27 cellular contexts compared by ENCODE assay signal in the genomic region with DNA sequence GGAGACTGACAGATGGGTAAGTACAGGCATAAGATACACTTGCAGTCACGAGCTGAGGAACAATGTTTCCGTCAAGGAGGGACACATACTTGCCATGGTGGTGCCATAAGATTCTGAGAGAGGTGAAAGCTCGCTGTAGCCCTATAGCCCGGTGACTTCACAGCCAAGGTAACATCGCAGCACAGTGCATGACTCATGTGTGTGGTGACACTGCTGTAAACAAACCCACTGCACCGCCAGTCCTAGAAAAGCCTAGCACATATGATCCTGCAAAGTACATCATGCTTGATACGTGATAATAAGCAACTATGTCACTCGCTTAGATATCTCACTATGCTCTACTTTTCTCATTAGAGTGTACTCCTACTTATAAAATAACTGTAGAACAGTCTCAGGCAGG.
"Had no signal": no experiment of that assay in that cellular context is flagged by ENCODE, and none has a peak within 500 bp of the region (broad histone marks: within the 10 kb centered on the region; RNA-seq: fewer than 3 reads in every experiment).

No MANE protein-coding gene starts in this region.

- H3K27ac ChIP-seq: dorsolateral prefrontal cortex, esophagus muscularis mucosa, foreskin keratinocyte, gastroesophageal sphincter, heart left ventricle, hepatocyte, left lung, ovary, psoas muscle, skin epidermis, spleen, thoracic aorta, tibial nerve, upper lobe of left lung had no signal

- ATAC-seq: foreskin keratinocyte; gastroesophageal sphincter; heart left ventricle; left cardiac atrium; left lung; naive thymus-derived CD8-positive, alpha-beta T cell; psoas muscle; right cardiac atrium; stimulated activated memory B cell treated with anti-CD40 and anti-IgM and Interleukin-4, amounts not matched to agents 10 μg/mL and 1 μg/mL and 100 μg/mL, for 72 hours; stimulated activated naive CD8-positive, alpha-beta T cell treated with anti-CD3 and anti-CD28 coated beads, Interleukin-15, Interleukin-2, amounts not matched to agents 100 U/mL and 50 U/mL, for 24 hours had no signal

- H3K9me3 ChIP-seq: esophagus muscularis mucosa, left lung, ovary, psoas muscle, thoracic aorta, upper lobe of left lung had no signal

- H3K4me2 ChIP-seq: hepatocyte had no signal

- H3K79me2 ChIP-seq: hepatocyte had no signal

- H3K36me3 ChIP-seq: esophagus muscularis mucosa, gastroesophageal sphincter, heart left ventricle, left lung, ovary, spleen, thoracic aorta, tibial nerve, upper lobe of left lung had no signal

- H3K27me3 ChIP-seq: esophagus muscularis mucosa, foreskin keratinocyte, gastroesophageal sphincter, hepatocyte, left lung, ovary, spleen, tibial nerve, upper lobe of left lung had no signal

- FAIRE-seq: colon, endothelial cell of umbilical vein, urothelium cell line had no signal

- H3K4me1 ChIP-seq: esophagus muscularis mucosa, foreskin keratinocyte, gastroesophageal sphincter, heart left ventricle, left lung, psoas muscle, spleen, tibial nerve, upper lobe of left lung had no signal

- DNase-seq: dorsolateral prefrontal cortex; effector CD8-positive, alpha-beta T cell; foreskin keratinocyte; heart left ventricle; left cardiac atrium; left lung; naive thymus-derived CD8-positive, alpha-beta T cell; nephron progenitor cell; occipital lobe; ovary; posterior cingulate gyrus; psoas muscle; right cardiac atrium; spleen; stimulated activated CD4-positive, alpha-beta T cell treated with anti-CD3 and anti-CD28 coated beads, Interleukin-4, amount 100 ng/mL, for 4 hours; stimulated activated naive CD8-positive, alpha-beta T cell treated with anti-CD3 and anti-CD28 coated beads, Interleukin-15, Interleukin-2, amounts not matched to agents 100 U/mL and 50 U/mL, for 24 hours; upper lobe of left lung had no signal

- H3K4me3 ChIP-seq: dorsolateral prefrontal cortex, esophagus muscularis mucosa, gastroesophageal sphincter, heart left ventricle, hepatocyte, left lung, ovary, psoas muscle, skin epidermis, spleen, thoracic aorta, tibial nerve, upper lobe of left lung had no signal

- H2AFZ ChIP-seq: hepatocyte had no signal
